In the genomic region with DNA sequence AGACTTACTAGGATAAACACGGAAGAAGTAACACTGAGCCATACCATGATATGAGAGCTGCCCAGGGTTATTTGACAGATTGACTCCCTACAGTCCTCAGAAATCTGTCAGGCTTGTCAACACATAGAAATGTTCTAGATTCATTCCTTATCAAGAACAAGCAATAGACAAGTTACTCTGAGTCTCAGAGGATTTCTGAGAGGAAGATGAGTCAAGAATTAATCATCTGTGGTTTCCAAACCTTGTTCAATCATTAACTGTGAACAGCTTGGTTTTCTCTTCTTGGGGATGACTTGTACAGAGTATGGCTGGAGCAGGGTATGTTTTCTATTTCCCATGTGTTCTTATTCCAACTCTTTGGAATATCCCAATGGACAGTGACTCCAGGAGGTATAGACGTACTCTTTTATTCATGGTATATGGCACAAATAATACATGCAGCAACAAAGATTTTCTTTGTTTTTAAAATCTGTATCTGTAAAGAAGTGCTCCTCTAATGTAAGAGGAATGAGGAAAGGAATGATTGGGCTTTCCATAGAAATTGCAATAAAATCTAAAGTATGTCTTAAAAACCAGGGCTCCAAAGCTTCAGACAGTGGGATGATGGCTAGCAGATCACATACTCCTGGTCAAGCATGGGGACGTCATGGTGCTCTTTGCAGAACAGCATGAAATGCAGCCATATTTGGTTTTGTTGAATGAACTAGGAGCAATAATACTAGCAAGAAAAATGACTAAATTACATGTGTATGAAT, we compare ENCODE assay signal across 1 cellular context.
TF ChIP-seq lines count a peak whose summit lies in the region.

No MANE protein-coding gene starts in this region.

TF ChIP-seq in HepG2, 621 proteins besides CTCF, POLR2A, EP300 and RAD21:
- TF ChIP-seq CHD4 (IDR thresholded peaks at IDR 0.05; ENCODE audit: borderline replicate concordance, low read length) (no peak), TCF12 (IDR thresholded peaks at IDR 0.05) (no peak), TCF12 (CRISPR knock-in tag; IDR thresholded peaks at IDR 0.05) (no peak), SAP130 (CRISPR knock-in tag; IDR thresholded peaks at IDR 0.05; ENCODE audit: low read depth) (0 out of 2 replicates have a peak, but pooled peaks have one; percentile 8), FOSL2 (CRISPR knock-in tag; IDR thresholded peaks at IDR 0.05) (peak; percentile 35; the same call in 1 of the 2 replicates), KLF11 (CRISPR knock-in tag; IDR thresholded peaks at IDR 0.05) (0 out of 2 replicates have a peak, but pooled peaks have one; percentile 7), PCBP1 (IDR thresholded peaks at IDR 0.05; ENCODE audit: borderline replicate concordance, low read depth, low read length) (no peak)
